ENCODE assay signal across 19 cellular contexts in the genomic region with DNA sequence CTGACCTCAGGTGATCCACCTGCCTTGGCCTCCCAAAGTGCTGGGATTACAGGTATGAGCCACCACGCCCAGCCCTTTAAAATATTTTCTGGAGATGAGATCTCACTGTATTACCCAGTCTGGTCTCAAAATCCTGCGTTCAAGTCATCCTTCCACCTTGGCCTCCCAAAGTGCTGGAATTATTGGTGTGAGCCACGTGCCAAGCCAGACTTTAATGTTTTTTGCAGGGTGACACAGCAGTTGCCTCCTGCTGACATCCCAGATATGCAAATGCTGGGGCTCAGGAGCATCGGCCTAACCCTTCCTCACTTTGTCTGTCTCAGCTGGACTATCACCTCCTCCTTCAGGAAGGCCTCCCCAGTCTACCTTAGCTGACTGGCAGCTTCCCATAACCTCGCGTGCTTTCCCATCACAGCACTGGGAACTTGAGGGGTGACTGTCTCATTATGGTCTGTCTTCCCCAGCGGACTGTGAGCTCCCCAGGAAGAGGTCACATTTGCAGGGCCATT. TPM values are rescaled to one million over a fixed set of nuclear protein-coding genes. Genes with fewer than 3 reads are reported as not detected.
DNase-seq lines count a peak whose midpoint lies in the region; FAIRE-seq and TF ChIP-seq lines count a peak whose summit lies in the region.
"Had no signal": no experiment of that assay in that cellular context is flagged by ENCODE, and none has a peak within 500 bp of the region (broad histone marks: within the 10 kb centered on the region; RNA-seq: fewer than 3 reads in every experiment).

No MANE protein-coding gene starts in this region.

- no peaks in the 10 kb centered on the region for H3K36me3 ChIP-seq in HUES6 (ENCODE audit: control insufficient read depth, insufficient read depth, low read length)
- no peaks in the 10 kb centered on the region for H3K36me3 ChIP-seq in neuronal stem cell (replicated peaks in 1 of 2; ENCODE audit: control insufficient read depth in 2 of 2, insufficient read depth in 2 of 2, low read length in 2 of 2)
- no peaks in the 10 kb centered on the region for H3K36me3 ChIP-seq in SK-N-SH (replicated peaks in 1 of 2; ENCODE audit: control insufficient read depth in 1 of 2, insufficient read depth in 2 of 2, low read length in 1 of 2)
- H3K36me3 ChIP-seq in adrenal gland (replicated peaks in 1 of 2) = no peaks in the 10 kb centered on the region
- H3K36me3 ChIP-seq: lower lobe of right lung had no signal

- no peak overlapping the region for H3K23ac ChIP-seq in neuronal stem cell (ENCODE audit: low read depth, low read length, poor library complexity)

- no peak for TF ChIP-seq CTCF in D721Med (IDR thresholded peaks at IDR 0.05; ENCODE audit: insufficient read depth, missing control alignments)
- no peak for TF ChIP-seq CTCF in SK-N-SH (IDR thresholded peaks at IDR 0.05)
- TF ChIP-seq CTCF in adrenal gland (IDR thresholded peaks at IDR 0.05) = no peak

- no peak overlapping the region for H4K91ac ChIP-seq in neuronal stem cell (ENCODE audit: low read depth, low read length, poor library complexity)

- H3K14ac ChIP-seq in neuronal stem cell (ENCODE audit: low read length) = no peak overlapping the region

- CTCF ChIA-PET in SK-N-SH (lab: Yijun Ruan, JAX) = interaction anchor here (0.9 to 3.6 kb wide), 4 partner anchors 18 to 28 kb away, joined by 3 to 31 read pairs (median 8); no protein-coding TSS in a partner anchor

- no peaks in the 10 kb centered on the region for H3K79me2 ChIP-seq in SK-N-SH (ENCODE audit: insufficient read depth)

- H3K9me3 ChIP-seq in HUES6 (ENCODE audit: control insufficient read depth, insufficient read depth, low read depth, low read length) = no peaks in the 10 kb centered on the region
- no peaks in the 10 kb centered on the region for H3K9me3 ChIP-seq in neuronal stem cell (replicated peaks in 1 of 2; ENCODE audit: control insufficient read depth in 2 of 2, insufficient read depth in 1 of 2, low read depth in 1 of 2, low read length in 2 of 2)
- H3K9me3 ChIP-seq in SK-N-SH = no peaks in the 10 kb centered on the region
- no peaks in the 10 kb centered on the region for H3K9me3 ChIP-seq in adrenal gland (replicated peaks in 1 of 3)
- H3K9me3 ChIP-seq: lower lobe of right lung had no signal

- intact Hi-C loops in adrenal gland (cut with DNase I) = no loop called here

- H2AFZ ChIP-seq in neuronal stem cell (ENCODE audit: low read length) (peak overlapping the region; percentile 47), SK-N-SH (ENCODE audit: low read depth) (no peak overlapping the region)

- H2BK12ac ChIP-seq in neuronal stem cell (ENCODE audit: low read length) = no peak overlapping the region

- H3K27me3 ChIP-seq in HUES6 (ENCODE audit: control insufficient read depth, insufficient read depth, low read length) = no peaks in the 10 kb centered on the region
- peaks cover 0 to 21% (median 0%) of the 10 kb centered on the region in 3 experiments for H3K27me3 ChIP-seq in neuronal stem cell (ENCODE audit: control insufficient read depth in 3 of 3, insufficient read depth in 3 of 3, low read depth in 1 of 3, low read length in 3 of 3)
- no peaks in the 10 kb centered on the region for H3K27me3 ChIP-seq in SK-N-SH (ENCODE audit: insufficient read depth)
- H3K27me3 ChIP-seq in adrenal gland = no peaks in the 10 kb centered on the region

- no peak overlapping the region for H4K8ac ChIP-seq in neuronal stem cell (ENCODE audit: low read depth, low read length)

- TF ChIP-seq POLR2A in adrenal gland (IDR thresholded peaks at IDR 0.05) = no peak

- H3K18ac ChIP-seq in neuronal stem cell (ENCODE audit: low read length) = no peak overlapping the region

- TF ChIP-seq RAD21 in SK-N-SH (IDR thresholded peaks at IDR 0.05; ENCODE audit: low read length) = no peak

- WGBS in neuronal stem cell (ENCODE audit: extremely low coverage in 2 of 2, insufficient read length in 2 of 2, insufficient replicate concordance in 1 of 2), 2 donors = no CpG with 5 or more reads among the region's 7 CpGs
- 87% methylated on average over 7 of the region's 7 CpGs for WGBS in SK-N-SH (ENCODE audit: low lambda C conversion rate)
- 89 to 93% (median 90%) methylated on average over 7 of the region's 7 CpGs for WGBS in adrenal gland, 4 donors

- no peak overlapping the region for H3K4ac ChIP-seq in neuronal stem cell (ENCODE audit: low read length)

- H3K4me3 ChIP-seq in HUES6 (ENCODE audit: low read depth, low read length) (no peak overlapping the region), neuronal stem cell (ENCODE audit: low read length in 2 of 2) (no peak overlapping the region), SK-N-SH (ENCODE audit: low read depth in 2 of 2, low read length in 1 of 2) (no peak overlapping the region), adrenal gland (no peak overlapping the region)
- H3K4me3 ChIP-seq: lower lobe of right lung had no signal

- no peak for FAIRE-seq in D721Med (lab: Jason Lieb, UNC)

- H2BK5ac ChIP-seq in neuronal stem cell (ENCODE audit: low read length) = no peak overlapping the region

- no peak overlapping the region for H2BK15ac ChIP-seq in neuronal stem cell (ENCODE audit: low read length)

- H3K4me2 ChIP-seq in neuronal stem cell (ENCODE audit: insufficient read depth, low read length, poor library complexity, severe bottlenecking) (no peak overlapping the region), SK-N-SH (no peak overlapping the region)

- peak; percentile 1 for DNase-seq in D721Med (ENCODE audit: insufficient read length, low spot score)
- DNase-seq in epithelial cell of prostate (ENCODE audit: low read depth, low spot score) = no peak
- DNase-seq in neuronal stem cell (ENCODE audit: low spot score) = no peak
- no peak for DNase-seq in SK-N-SH
- DNase-seq in kidney glomerular epithelial cell (lab: John Stamatoyannopoulos, UW) = no peak
- DNase-seq in OCI-M2 (lab: John Stamatoyannopoulos, UW; ENCODE audit: unreplicated experiment) = no peak
- no peak for DNase-seq in adrenal gland
- DNase-seq: activated CD4-positive, CD25-positive, alpha-beta regulatory T cell; activated CD8-positive, alpha-beta memory T cell treated with anti-CD3 and anti-CD28 coated beads for 24 hours; effector memory CD4-positive, alpha-beta T cell; lower lobe of right lung; naive thymus-derived CD4-positive, alpha-beta T cell; SHP77; stimulated activated naive CD4-positive, alpha-beta T cell; T-helper 17 cell had no signal

- H3K9ac ChIP-seq in HUES6 (ENCODE audit: low read length) (peak overlapping the region; percentile 36), neuronal stem cell (ENCODE audit: low read depth, low read length, poor library complexity) (no peak overlapping the region), SK-N-SH (no peak overlapping the region)

- H3K79me1 ChIP-seq in neuronal stem cell (ENCODE audit: low read depth, low read length) = no peaks in the 10 kb centered on the region

- H3K27ac ChIP-seq in HUES6 (ENCODE audit: low read depth, low read length) (peak overlapping the region; percentile 16; the same call in 1 of the 2 replicates), epithelial cell of prostate (peak overlapping the region; percentile 92), neuronal stem cell (replicated peaks; ENCODE audit: low read length) (no peak overlapping the region), SK-N-SH (ENCODE audit: low read depth in 2 of 2, low read length in 1 of 2) (no peak overlapping the region), adrenal gland (no peak overlapping the region)
- H3K27ac ChIP-seq: lower lobe of right lung had no signal

- H2BK120ac ChIP-seq in neuronal stem cell (ENCODE audit: low read depth, low read length) = no peak overlapping the region

- no peak for TF ChIP-seq EP300 in SK-N-SH (IDR thresholded peaks at IDR 0.05; ENCODE audit: borderline replicate concordance in 1 of 2, low read depth in 1 of 2, low read length in 1 of 2)

- H2AK5ac ChIP-seq in neuronal stem cell (ENCODE audit: low read depth, low read length) = no peak overlapping the region

- peaks cover 51% of the 10 kb centered on the region for H3K4me1 ChIP-seq in HUES6 (ENCODE audit: control insufficient read depth, insufficient read depth, low read length)
- peaks cover 14% of the 10 kb centered on the region in 2 donors for H3K4me1 ChIP-seq in neuronal stem cell (ENCODE audit: control insufficient read depth in 2 of 2, insufficient read depth in 1 of 2, low read depth in 1 of 2, low read length in 2 of 2)
- H3K4me1 ChIP-seq in SK-N-SH (ENCODE audit: control insufficient read depth in 1 of 2, insufficient read depth in 2 of 2, low read depth in 1 of 2, low read length in 1 of 2) = peaks cover 4 to 6% of the 10 kb centered on the region in 2 experiments; a peak in 1 of 4 replicates
- H3K4me1 ChIP-seq in adrenal gland (replicated peaks in 1 of 2) = peaks cover 15 to 17% of the 10 kb centered on the region in 2 donors

- POLR2A ChIA-PET in SK-N-SH (lab: Yijun Ruan, JAX) = interaction anchor here (1.0 to 1.4 kb wide), 3 partner anchors 15 to 21 kb away, joined by 3 read pairs; a partner anchor contains a TSS

- H4K20me1 ChIP-seq in SK-N-SH (ENCODE audit: insufficient read depth) = no peaks in the 10 kb centered on the region

- H3F3A ChIP-seq in SK-N-SH (replicated peaks; ENCODE audit: insufficient read depth) = peaks cover 22% of the 10 kb centered on the region

- H3K9me2 ChIP-seq in SK-N-SH = no peaks in the 10 kb centered on the region

TF ChIP-seq in SK-N-SH, 30 proteins besides CTCF, POLR2A, EP300 and RAD21 (continues in another document):
- TF ChIP-seq NFIC (IDR thresholded peaks at IDR 0.05; ENCODE audit: borderline replicate concordance) (no peak), SIN3A (IDR thresholded peaks at IDR 0.05; ENCODE audit: borderline replicate concordance, low read depth, low read length) (no peak), CHD2 (IDR thresholded peaks at IDR 0.05; ENCODE audit: low read length, partially characterized antibody) (no peak), FOXJ3 (CRISPR knock-in tag; IDR thresholded peaks at IDR 0.05) (no peak), TCF12 (IDR thresholded peaks at IDR 0.05) (no peak)

RNA-seq across cellular contexts. Expression of a gene that starts 14.3 kb away (rescaled TPM):
- 60.4 TPM for polyA plus RNA-seq in neuronal stem cell (2013, experiment 1 of 2)
- 58.3 TPM for polyA plus RNA-seq in neuronal stem cell (2013, experiment 2 of 2)
- 324 and 493 TPM in 2 replicates for polyA plus RNA-seq in SK-N-SH (2012; rRNA removed)
- 194 and 301 TPM in 2 replicates for polyA plus RNA-seq in SK-N-SH (2012; cell fraction: cytosol; rRNA removed)
- 945 and 1,537 TPM in 2 replicates for polyA plus RNA-seq in SK-N-SH (2012; cell fraction: nucleus; rRNA removed)
- total RNA-seq in adrenal gland = 100 to 1,000 TPM in 7 of 8 donors, 10 to 100 TPM in 1; 60.7 to 468 (median 113) TPM
- 100 to 1,000 TPM in 2 of 3 donors, 10 to 100 TPM in 1; 19.8 to 357 (median 192) TPM for polyA plus RNA-seq in adrenal gland
- polyA plus RNA-seq: naive thymus-derived CD4-positive, alpha-beta T cell had no signal

RNA-seq across cellular contexts. Expression of a gene that starts 46.9 kb away (rescaled TPM):
- polyA plus RNA-seq in neuronal stem cell (2013, experiment 1 of 2) = 0.10 TPM
- polyA plus RNA-seq in neuronal stem cell (2013, experiment 2 of 2) = not detected
- polyA plus RNA-seq in SK-N-SH (2012; rRNA removed) (0.21 TPM in 1 of 2 replicates, not detected in the other), adrenal gland (10 to 100 TPM in 1 of 3 donors, 1 to 10 TPM in 1, under 1 TPM in 1; 0.26 to 12.9 (median 2.8) TPM)
- polyA plus RNA-seq in SK-N-SH (2012; cell fraction: cytosol; rRNA removed) = 0.39 TPM in 1 of 2 replicates, not detected in the other
- not detected in 2 replicates for polyA plus RNA-seq in SK-N-SH (2012; cell fraction: nucleus; rRNA removed)
- total RNA-seq in adrenal gland = not detected
- total RNA-seq: activated T-helper 2 cell treated with anti-CD3 and anti-CD28 coated beads, Interferon-gamma antibody, Interleukin-2, Interleukin-4, amounts not matched to agents 10 μg/mL and 5 μg/mL and 100 μg/mL, durations not matched to agents 14 hours and 24 hours and 36 hours; HT1080; naive thymus-derived CD4-positive, alpha-beta T cell; progenitor cell of endocrine pancreas; T-helper 17 cell had no signal
- polyA plus RNA-seq: naive thymus-derived CD4-positive, alpha-beta T cell had no signal

Comparison
In these comparisons a context has a peak if more than half of its experiments do, and no peak if none do; other contexts are left out.
1. H3K27ac ChIP-seq: peak in HUES6 (single experiment) and epithelial cell of prostate (single experiment); none in neuronal stem cell (single experiment), SK-N-SH (0 of 2) and adrenal gland (0 of 5).